ENCODE assay signal across 1 cellular context in the genomic region with DNA sequence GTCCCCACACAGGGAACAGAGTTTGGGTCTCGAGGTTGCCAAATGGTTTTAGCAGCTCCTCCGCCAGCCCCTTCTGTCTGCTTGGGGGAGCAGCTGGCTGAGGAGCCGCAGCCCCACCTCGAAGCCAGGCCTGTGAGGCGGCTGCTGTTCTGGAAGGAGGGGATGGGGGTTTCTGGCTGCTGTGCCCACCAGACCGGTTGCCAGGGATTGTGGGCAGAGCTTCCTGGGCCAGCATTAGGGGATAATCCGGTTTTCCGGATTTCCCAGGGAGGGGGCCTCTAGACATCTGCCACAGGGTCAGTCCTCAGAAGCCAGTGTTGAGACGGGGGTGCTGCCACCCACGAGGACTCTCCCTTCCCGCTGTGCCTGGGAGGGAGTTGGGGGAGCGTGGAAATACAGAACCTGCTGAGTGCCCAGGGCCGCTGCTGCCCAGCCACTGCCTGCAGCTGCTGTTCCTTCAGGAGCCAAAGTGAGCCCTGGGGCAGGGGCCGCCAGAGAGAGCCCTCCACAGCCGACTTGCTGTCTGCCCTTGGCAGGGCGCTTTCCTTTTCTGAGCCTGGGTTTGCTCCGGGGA.
TF ChIP-seq lines count a peak whose summit lies in the region.

No MANE protein-coding gene starts in this region.

TF ChIP-seq in HepG2, 621 proteins besides CTCF, POLR2A, EP300 and RAD21:
- TF ChIP-seq ZUFSP (CRISPR knock-in tag; IDR thresholded peaks at IDR 0.05; ENCODE audit: borderline replicate concordance) (no peak), POGZ (CRISPR knock-in tag; IDR thresholded peaks at IDR 0.05) (0 out of 2 replicates have a peak, but pooled peaks have one; percentile 4), SP2 (CRISPR knock-in tag; IDR thresholded peaks at IDR 0.05) (no peak), ZNF235 (CRISPR knock-in tag; IDR thresholded peaks at IDR 0.05; ENCODE audit: borderline replicate concordance) (no peak), BRD4 (CRISPR knock-in tag; IDR thresholded peaks at IDR 0.05) (no peak), ZMYM4 (CRISPR knock-in tag; IDR thresholded peaks at IDR 0.05) (0 out of 2 replicates have a peak, but pooled peaks have one; percentile 7), ZNF446 (CRISPR knock-in tag; IDR thresholded peaks at IDR 0.05) (0 out of 2 replicates have a peak, but pooled peaks have one; percentile 65), HES4 (CRISPR knock-in tag; IDR thresholded peaks at IDR 0.05; ENCODE audit: borderline replicate concordance) (peak; percentile 51; the same call in 1 of the 2 replicates), ZNF567 (CRISPR knock-in tag; IDR thresholded peaks at IDR 0.05; ENCODE audit: borderline replicate concordance) (no peak), TMF1 (CRISPR knock-in tag; IDR thresholded peaks at IDR 0.05; ENCODE audit: low read depth) (no peak), ZNF879 (CRISPR knock-in tag; IDR thresholded peaks at IDR 0.05) (0 out of 2 replicates have a peak, but pooled peaks have one; percentile 23), POLR2AphosphoS5 (IDR thresholded peaks at IDR 0.05; ENCODE audit: low read depth, low read length) (no peak), TBX2 (CRISPR knock-in tag; IDR thresholded peaks at IDR 0.05; ENCODE audit: borderline replicate concordance) (no peak), ZNF563 (CRISPR knock-in tag; IDR thresholded peaks at IDR 0.05) (0 out of 2 replicates have a peak, but pooled peaks have one; percentile 18), ZBTB38 (CRISPR knock-in tag; IDR thresholded peaks at IDR 0.05) (0 out of 2 replicates have a peak, but pooled peaks have one; percentile 11), ZNF83 (CRISPR knock-in tag; IDR thresholded peaks at IDR 0.05; ENCODE audit: borderline replicate concordance) (no peak), RERE (CRISPR knock-in tag; IDR thresholded peaks at IDR 0.05; ENCODE audit: low read depth) (no peak)
- TF ChIP-seq, protein P1, sequence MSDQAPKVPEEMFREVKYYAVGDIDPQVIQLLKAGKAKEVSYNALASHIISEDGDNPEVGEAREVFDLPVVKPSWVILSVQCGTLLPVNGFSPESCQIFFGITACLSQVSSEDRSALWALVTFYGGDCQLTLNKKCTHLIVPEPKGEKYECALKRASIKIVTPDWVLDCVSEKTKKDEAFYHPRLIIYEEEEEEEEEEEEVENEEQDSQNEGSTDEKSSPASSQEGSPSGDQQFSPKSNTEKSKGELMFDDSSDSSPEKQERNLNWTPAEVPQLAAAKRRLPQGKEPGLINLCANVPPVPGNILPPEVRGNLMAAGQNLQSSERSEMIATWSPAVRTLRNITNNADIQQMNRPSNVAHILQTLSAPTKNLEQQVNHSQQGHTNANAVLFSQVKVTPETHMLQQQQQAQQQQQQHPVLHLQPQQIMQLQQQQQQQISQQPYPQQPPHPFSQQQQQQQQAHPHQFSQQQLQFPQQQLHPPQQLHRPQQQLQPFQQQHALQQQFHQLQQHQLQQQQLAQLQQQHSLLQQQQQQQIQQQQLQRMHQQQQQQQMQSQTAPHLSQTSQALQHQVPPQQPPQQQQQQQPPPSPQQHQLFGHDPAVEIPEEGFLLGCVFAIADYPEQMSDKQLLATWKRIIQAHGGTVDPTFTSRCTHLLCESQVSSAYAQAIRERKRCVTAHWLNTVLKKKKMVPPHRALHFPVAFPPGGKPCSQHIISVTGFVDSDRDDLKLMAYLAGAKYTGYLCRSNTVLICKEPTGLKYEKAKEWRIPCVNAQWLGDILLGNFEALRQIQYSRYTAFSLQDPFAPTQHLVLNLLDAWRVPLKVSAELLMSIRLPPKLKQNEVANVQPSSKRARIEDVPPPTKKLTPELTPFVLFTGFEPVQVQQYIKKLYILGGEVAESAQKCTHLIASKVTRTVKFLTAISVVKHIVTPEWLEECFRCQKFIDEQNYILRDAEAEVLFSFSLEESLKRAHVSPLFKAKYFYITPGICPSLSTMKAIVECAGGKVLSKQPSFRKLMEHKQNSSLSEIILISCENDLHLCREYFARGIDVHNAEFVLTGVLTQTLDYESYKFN (CRISPR knock-in tag; conservative IDR thresholded peaks at IDR 0.05): no peak
- TF ChIP-seq, protein P2, sequence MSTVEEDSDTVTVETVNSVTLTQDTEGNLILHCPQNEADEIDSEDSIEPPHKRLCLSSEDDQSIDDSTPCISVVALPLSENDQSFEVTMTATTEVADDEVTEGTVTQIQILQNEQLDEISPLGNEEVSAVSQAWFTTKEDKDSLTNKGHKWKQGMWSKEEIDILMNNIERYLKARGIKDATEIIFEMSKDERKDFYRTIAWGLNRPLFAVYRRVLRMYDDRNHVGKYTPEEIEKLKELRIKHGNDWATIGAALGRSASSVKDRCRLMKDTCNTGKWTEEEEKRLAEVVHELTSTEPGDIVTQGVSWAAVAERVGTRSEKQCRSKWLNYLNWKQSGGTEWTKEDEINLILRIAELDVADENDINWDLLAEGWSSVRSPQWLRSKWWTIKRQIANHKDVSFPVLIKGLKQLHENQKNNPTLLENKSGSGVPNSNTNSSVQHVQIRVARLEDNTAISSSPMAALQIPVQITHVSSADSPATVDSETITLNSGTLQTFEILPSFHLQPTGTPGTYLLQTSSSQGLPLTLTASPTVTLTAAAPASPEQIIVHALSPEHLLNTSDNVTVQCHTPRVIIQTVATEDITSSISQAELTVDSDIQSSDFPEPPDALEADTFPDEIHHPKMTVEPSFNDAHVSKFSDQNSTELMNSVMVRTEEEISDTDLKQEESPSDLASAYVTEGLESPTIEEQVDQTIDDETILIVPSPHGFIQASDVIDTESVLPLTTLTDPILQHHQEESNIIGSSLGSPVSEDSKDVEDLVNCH (CRISPR knock-in tag; IDR thresholded peaks at IDR 0.05): no peak
